18 cellular contexts compared by ENCODE assay signal in genomic region chr12:80142640-80143039, GRCh38. TPM values are rescaled to one million over a fixed set of nuclear protein-coding genes. Genes with fewer than 3 reads are reported as not detected.
DNase-seq lines count a peak whose midpoint lies in the region; ATAC-seq and TF ChIP-seq lines count a peak whose summit lies in the region.
"Had no signal": no experiment of that assay in that cellular context is flagged by ENCODE, and none has a peak within 500 bp of the region (broad histone marks: within the 10 kb centered on the region; RNA-seq: fewer than 3 reads in every experiment).

No MANE protein-coding gene starts in this region.

- H3K4ac ChIP-seq in mesendoderm (ENCODE audit: low read depth, low read length), result no peak overlapping the region

- H4K5ac ChIP-seq in mesendoderm (ENCODE audit: low read length), result no peak overlapping the region

- in situ Hi-C loops in GM13977 (cut with MboI; ENCODE audit: low pct_unique_long_range_greater_than_20kb, low sequenced_read_pairs, unreplicated experiment), result no loop called here

- no peak overlapping the region for H3K4me3 ChIP-seq in mesendoderm (ENCODE audit: low read length)
- H3K4me3 ChIP-seq: K562 had no signal

- DNase-seq in activated CD8-positive, alpha-beta T cell treated with anti-CD3 and anti-CD28 coated beads for 36 hours, result peak; percentile 13
- no peak for DNase-seq in activated CD8-positive, alpha-beta T cell treated with anti-CD3 and anti-CD28 coated beads, Interleukin-2, amount 10 ng/mL, durations not matched to agents 7 days and 5 days
- DNase-seq in EH (ENCODE audit: low read depth) (peak; percentile 17), M059J (ENCODE audit: low read depth) (peak; percentile 40), mesendoderm (peak; percentile 5), NCI-H526 treated with DMSO at 0.1 percent for 48 hours (lab: John Stamatoyannopoulos, UW) (no peak), GM13977 (ENCODE audit: low spot score) (no peak), NCI-H2029 treated with DMSO at 0.1 percent for 48 hours (lab: John Stamatoyannopoulos, UW) (no peak)
- DNase-seq: H7, NCI-H1105, NCI-H146, NCI-H2029, NCI-H2171, NCI-H345, NCI-H526, Right ventricle myocardium superior had no signal

- H2AK5ac ChIP-seq in mesendoderm (ENCODE audit: low read length), result no peak overlapping the region

- H3K4me1 ChIP-seq in mesendoderm (ENCODE audit: control insufficient read depth, low read depth, low read length), result no peaks in the 10 kb centered on the region

- TF ChIP-seq CTCF in activated CD8-positive, alpha-beta T cell treated with anti-CD3 and anti-CD28 coated beads for 36 hours (IDR thresholded peaks at IDR 0.05), result no peak
- TF ChIP-seq CTCF in GM13977 (IDR thresholded peaks at IDR 0.05; ENCODE audit: extremely low read depth, insufficient read depth, missing control alignments), result no peak

- H3K4me2 ChIP-seq in mesendoderm (ENCODE audit: low read length), result no peak overlapping the region

- WGBS in mesendoderm (ENCODE audit: extremely low coverage, insufficient coverage, low lambda C conversion rate), result no CpG with 5 or more reads among the region's 2 CpGs

- H3K27me3 ChIP-seq in mesendoderm (ENCODE audit: insufficient read depth, low read length, poor library complexity), result no peaks in the 10 kb centered on the region

- no peak overlapping the region for H3K4me3 Mint-ChIP-seq in activated CD8-positive, alpha-beta T cell treated with anti-CD3 and anti-CD28 coated beads for 36 hours
- H3K4me3 Mint-ChIP-seq in activated CD8-positive, alpha-beta T cell treated with anti-CD3 and anti-CD28 coated beads, Interleukin-2, amount 10 ng/mL, durations not matched to agents 7 days and 5 days, result no peak overlapping the region

- H3K27ac ChIP-seq in mesendoderm (ENCODE audit: low read depth, low read length), result no peak overlapping the region
- H3K27ac ChIP-seq: C4-2B had no signal

- H3K79me1 ChIP-seq in mesendoderm (ENCODE audit: low read length), result no peaks in the 10 kb centered on the region

- intact Hi-C loops in activated CD8-positive, alpha-beta T cell treated with anti-CD3 and anti-CD28 coated beads for 36 hours (cut with micrococcal nuclease), result no loop called here

- no peak overlapping the region for H2BK120ac ChIP-seq in mesendoderm (ENCODE audit: low read depth, low read length)

- H3K27me3 Mint-ChIP-seq in activated CD8-positive, alpha-beta T cell treated with anti-CD3 and anti-CD28 coated beads for 36 hours, result peaks cover 5% of the 10 kb centered on the region
- H3K27me3 Mint-ChIP-seq in activated CD8-positive, alpha-beta T cell treated with anti-CD3 and anti-CD28 coated beads, Interleukin-2, amount 10 ng/mL, durations not matched to agents 7 days and 5 days (ENCODE audit: low read depth), result no peaks in the 10 kb centered on the region

- POLR2A ChIA-PET in activated CD8-positive, alpha-beta T cell treated with anti-CD3 and anti-CD28 coated beads for 36 hours (lab: Charles Lee), result no interaction called here
- POLR2A ChIA-PET in activated CD8-positive, alpha-beta T cell treated with anti-CD3 and anti-CD28 coated beads, Interleukin-2, amount 10 ng/mL, durations not matched to agents 7 days and 5 days (lab: Charles Lee), result no interaction called here

- no peak overlapping the region for H3K23ac ChIP-seq in mesendoderm (ENCODE audit: low read length)

- H3K27ac Mint-ChIP-seq in activated CD8-positive, alpha-beta T cell treated with anti-CD3 and anti-CD28 coated beads for 36 hours, result no peak overlapping the region
- H3K27ac Mint-ChIP-seq in activated CD8-positive, alpha-beta T cell treated with anti-CD3 and anti-CD28 coated beads, Interleukin-2, amount 10 ng/mL, durations not matched to agents 7 days and 5 days, result no peak overlapping the region

- CTCF ChIA-PET in activated CD8-positive, alpha-beta T cell treated with anti-CD3 and anti-CD28 coated beads for 36 hours (lab: Charles Lee), result no interaction called here
- CTCF ChIA-PET in activated CD8-positive, alpha-beta T cell treated with anti-CD3 and anti-CD28 coated beads, Interleukin-2, amount 10 ng/mL, durations not matched to agents 7 days and 5 days (lab: Charles Lee), result interaction anchor here (1.1 kb wide), 1 partner anchor 9 kb away, joined by 3 read pairs; no protein-coding TSS in a partner anchor

- no peaks in the 10 kb centered on the region for H3K79me2 ChIP-seq in mesendoderm (ENCODE audit: control insufficient read depth, insufficient read depth, low read length)

- H2BK15ac ChIP-seq in mesendoderm (replicated peaks; ENCODE audit: low read depth), result no peak overlapping the region

- no peaks in the 10 kb centered on the region for H3K4me1 Mint-ChIP-seq in activated CD8-positive, alpha-beta T cell treated with anti-CD3 and anti-CD28 coated beads for 36 hours (ENCODE audit: low read depth)
- H3K4me1 Mint-ChIP-seq in activated CD8-positive, alpha-beta T cell treated with anti-CD3 and anti-CD28 coated beads, Interleukin-2, amount 10 ng/mL, durations not matched to agents 7 days and 5 days (ENCODE audit: low read depth), result no peaks in the 10 kb centered on the region

- no peak overlapping the region for H3K56ac ChIP-seq in mesendoderm (ENCODE audit: low read length)

- ATAC-seq in activated CD8-positive, alpha-beta T cell treated with anti-CD3 and anti-CD28 coated beads for 36 hours, result peak; percentile 73
- no peak for ATAC-seq in activated CD8-positive, alpha-beta T cell treated with anti-CD3 and anti-CD28 coated beads, Interleukin-2, amount 10 ng/mL, durations not matched to agents 7 days and 5 days
- ATAC-seq: K562 had no signal

- H3K18ac ChIP-seq in mesendoderm (ENCODE audit: low read length), result no peak overlapping the region

- no peaks in the 10 kb centered on the region for H3K36me3 ChIP-seq in mesendoderm (ENCODE audit: control insufficient read depth, insufficient read depth, low read length)

- no peak overlapping the region for H4K8ac ChIP-seq in mesendoderm (ENCODE audit: low read depth, low read length)

- H3K9me3 Mint-ChIP-seq in activated CD8-positive, alpha-beta T cell treated with anti-CD3 and anti-CD28 coated beads for 36 hours, result no peaks in the 10 kb centered on the region
- H3K9me3 Mint-ChIP-seq in activated CD8-positive, alpha-beta T cell treated with anti-CD3 and anti-CD28 coated beads, Interleukin-2, amount 10 ng/mL, durations not matched to agents 7 days and 5 days (ENCODE audit: insufficient read depth), result no peaks in the 10 kb centered on the region

- H2BK5ac ChIP-seq in mesendoderm (ENCODE audit: low read length), result no peak overlapping the region

- H3K36me3 Mint-ChIP-seq in activated CD8-positive, alpha-beta T cell treated with anti-CD3 and anti-CD28 coated beads for 36 hours (ENCODE audit: low read depth), result no peaks in the 10 kb centered on the region
- no peaks in the 10 kb centered on the region for H3K36me3 Mint-ChIP-seq in activated CD8-positive, alpha-beta T cell treated with anti-CD3 and anti-CD28 coated beads, Interleukin-2, amount 10 ng/mL, durations not matched to agents 7 days and 5 days (ENCODE audit: low read depth)

- no peak overlapping the region for H3K9ac ChIP-seq in mesendoderm (ENCODE audit: low read length)

RNA-seq across cellular contexts. Expression of gene OTOGL, which starts 43.3 kb away (rescaled TPM):
- total RNA-seq in activated CD8-positive, alpha-beta T cell treated with anti-CD3 and anti-CD28 coated beads for 36 hours, result not detected
- total RNA-seq in activated CD8-positive, alpha-beta T cell treated with anti-CD3 and anti-CD28 coated beads, Interleukin-2, amount 10 ng/mL, durations not matched to agents 7 days and 5 days, result not detected
- total RNA-seq in M059J (2014; rRNA removed; shearing (Covaris generic)), result 0.15 and 0.71 TPM in 2 replicates
- 0.08 TPM for polyA plus RNA-seq in mesendoderm (2013, experiment 1 of 2)
- polyA plus RNA-seq in mesendoderm (2013, experiment 2 of 2), result 0.08 TPM

Comparison
In these comparisons a context has a peak if more than half of its experiments do, and no peak if none do; other contexts are left out.
1. DNase-seq: peak in activated CD8-positive, alpha-beta T cell treated with anti-CD3 and anti-CD28 coated beads for 36 hours (single experiment), EH (single experiment), M059J (single experiment) and mesendoderm (single experiment); none in activated CD8-positive, alpha-beta T cell treated with anti-CD3 and anti-CD28 coated beads, Interleukin-2, amount 10 ng/mL, durations not matched to agents 7 days and 5 days (single experiment), NCI-H526 treated with DMSO at 0.1 percent for 48 hours (single experiment), GM13977 (single experiment) and NCI-H2029 treated with DMSO at 0.1 percent for 48 hours (single experiment).